ENCODE assay signal across 14 cellular contexts in the genomic region with DNA sequence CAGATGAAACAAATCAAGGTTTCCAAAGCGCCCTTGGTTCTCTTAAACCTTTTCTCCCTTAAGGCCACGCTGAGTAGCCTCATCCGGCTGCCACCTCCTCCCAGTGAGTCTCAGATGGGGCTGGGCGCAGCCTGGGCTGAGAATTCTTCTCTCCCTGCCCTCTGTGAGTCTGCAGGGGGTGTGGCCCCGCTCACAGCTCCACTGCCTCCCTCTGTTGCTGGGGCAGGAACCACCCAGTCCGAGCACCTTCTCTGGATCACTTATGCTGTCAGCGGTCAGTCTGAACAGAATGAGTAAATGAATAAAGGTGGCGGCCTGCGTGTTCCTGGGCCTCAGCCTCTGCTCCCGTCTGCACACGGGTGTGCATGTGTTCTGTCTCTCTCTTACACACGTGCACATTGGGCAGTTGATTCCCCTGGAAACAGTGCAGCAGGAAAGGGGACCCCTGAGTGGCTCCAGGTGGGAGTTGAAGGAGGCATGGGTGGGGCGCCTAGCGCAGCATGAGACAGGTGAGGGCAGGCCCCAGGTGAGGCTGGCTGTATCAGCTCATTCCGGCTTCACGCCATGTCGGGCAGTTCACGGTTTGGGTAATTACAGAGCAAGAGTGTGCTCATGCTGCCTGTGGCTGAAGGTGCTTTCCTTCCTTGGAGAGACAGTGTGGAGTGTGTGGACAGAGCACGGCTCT. TPM values are rescaled to one million over a fixed set of nuclear protein-coding genes. Genes with fewer than 3 reads are reported as not detected.
DNase-seq lines count a peak whose midpoint lies in the region; ATAC-seq and TF ChIP-seq lines count a peak whose summit lies in the region.
"Had no signal": no experiment of that assay in that cellular context is flagged by ENCODE, and none has a peak within 500 bp of the region (broad histone marks: within the 10 kb centered on the region; RNA-seq: fewer than 3 reads in every experiment).

No MANE protein-coding gene starts in this region.

- H3K23ac ChIP-seq in neuronal stem cell (ENCODE audit: low read depth, low read length, poor library complexity) = peak overlapping the region; percentile 66

- no peak overlapping the region for H4K8ac ChIP-seq in neuronal stem cell (ENCODE audit: low read depth, low read length)

- no peak overlapping the region for H2BK15ac ChIP-seq in neuronal stem cell (ENCODE audit: low read length)

- no peak overlapping the region for H3K4ac ChIP-seq in neuronal stem cell (ENCODE audit: low read length)

- peak overlapping the region; percentile 86 for H2AK5ac ChIP-seq in neuronal stem cell (ENCODE audit: low read depth, low read length)

- H3K14ac ChIP-seq in neuronal stem cell (ENCODE audit: low read length) = no peak overlapping the region

- peak; percentile 88 for DNase-seq in ACHN
- peak; percentile 91 for DNase-seq in HPDE6-E6E7 (ENCODE audit: extremely low spot score)
- no peak for DNase-seq in epithelial cell of proximal tubule (ENCODE audit: low read depth)
- no peak for DNase-seq in neuronal stem cell (ENCODE audit: low spot score)
- no peak for DNase-seq in NCI-H510A treated with DMSO at 0.1 percent for 48 hours (lab: John Stamatoyannopoulos, UW)
- DNase-seq in RKO (ENCODE audit: low spot score) = no peak
- DNase-seq in NCI-H1092 treated with DMSO at 0.1 percent for 48 hours (lab: John Stamatoyannopoulos, UW) = no peak
- DNase-seq: activated T-cell treated with anti-CD3 and anti-CD28 coated beads, Interleukin-2, amount 50 U/mL, for 24 hours; BE2C; SHP77 treated with DMSO at 0.1 percent for 48 hours; stimulated activated CD8-positive, alpha-beta memory T cell treated with anti-CD3 and anti-CD28 coated beads, Interleukin-4, amount 100 ng/mL, for 48 hours had no signal

- peaks cover 0 to 58% (median 7%) of the 10 kb centered on the region in 3 experiments for H3K27me3 ChIP-seq in neuronal stem cell (ENCODE audit: control insufficient read depth in 3 of 3, insufficient read depth in 3 of 3, low read depth in 1 of 3, low read length in 3 of 3)

- peaks cover 14 to 20% of the 10 kb centered on the region in 2 donors for H3K4me1 ChIP-seq in neuronal stem cell (ENCODE audit: control insufficient read depth in 2 of 2, insufficient read depth in 1 of 2, low read depth in 1 of 2, low read length in 2 of 2)
- H3K4me1 ChIP-seq: BE2C had no signal

- in situ Hi-C loops in ACHN (cut with HindIII; ENCODE audit: low pct_ligation_motif_present, low pct_unique_long_range_greater_than_20kb, low sequenced_read_pairs) = no loop called here

- H3K36me3 ChIP-seq in neuronal stem cell (replicated peaks in 1 of 2; ENCODE audit: control insufficient read depth in 2 of 2, insufficient read depth in 2 of 2, low read length in 2 of 2) = peaks cover 0 to 7% of the 10 kb centered on the region in 2 donors
- H3K36me3 ChIP-seq: BE2C, MG63, neural progenitor cell had no signal

- ATAC-seq in HG02759 (IDR thresholded peaks at IDR 0.05; ENCODE audit: unreplicated experiment) = no peak

- H3K4me3 ChIP-seq in epithelial cell of proximal tubule (ENCODE audit: low read depth, low read length) (peak overlapping the region; percentile 40), neuronal stem cell (ENCODE audit: low read length in 2 of 2) (no peak overlapping the region)
- H3K4me3 ChIP-seq: MG63, neural progenitor cell had no signal

- no peak overlapping the region for H2AFZ ChIP-seq in neuronal stem cell (ENCODE audit: low read length)
- H2AFZ ChIP-seq: neural progenitor cell had no signal

- no peak overlapping the region for H3K27ac ChIP-seq in neuronal stem cell (replicated peaks; ENCODE audit: low read length)
- H3K27ac ChIP-seq: neural progenitor cell had no signal

- H2BK120ac ChIP-seq in neuronal stem cell (ENCODE audit: low read depth, low read length) = no peak overlapping the region

- no peak overlapping the region for H3K4me2 ChIP-seq in neuronal stem cell (ENCODE audit: insufficient read depth, low read length, poor library complexity, severe bottlenecking)
- H3K4me2 ChIP-seq: neural progenitor cell had no signal

- no peaks in the 10 kb centered on the region for H3K9me3 ChIP-seq in neuronal stem cell (replicated peaks in 1 of 2; ENCODE audit: control insufficient read depth in 2 of 2, insufficient read depth in 1 of 2, low read depth in 1 of 2, low read length in 2 of 2)
- H3K9me3 ChIP-seq: BE2C, MG63 had no signal

- TF ChIP-seq CTCF in epithelial cell of proximal tubule (conservative IDR thresholded peaks at IDR 0.05; ENCODE audit: low read depth, low read length) = peak; percentile 31

- peak overlapping the region; percentile 60 for H3K18ac ChIP-seq in neuronal stem cell (ENCODE audit: low read length)

- no CpG with 5 or more reads among the region's 19 CpGs for WGBS in neuronal stem cell (ENCODE audit: extremely low coverage in 2 of 2, insufficient read length in 2 of 2, insufficient replicate concordance in 1 of 2), 2 donors

- H3K9ac ChIP-seq in neuronal stem cell (ENCODE audit: low read depth, low read length, poor library complexity) = no peak overlapping the region
- H3K9ac ChIP-seq: neural progenitor cell had no signal

- H3K79me1 ChIP-seq in neuronal stem cell (ENCODE audit: low read depth, low read length) = peaks cover 8% of the 10 kb centered on the region

- no peak overlapping the region for H2BK5ac ChIP-seq in neuronal stem cell (ENCODE audit: low read length)

- H4K91ac ChIP-seq in neuronal stem cell (ENCODE audit: low read depth, low read length, poor library complexity) = no peak overlapping the region

- no peak overlapping the region for H2BK12ac ChIP-seq in neuronal stem cell (ENCODE audit: low read length)

RNA-seq across cellular contexts. Expression of gene PAPLN, which starts 4.3 kb away (rescaled TPM):
- 5.9 and 12.7 TPM in 2 replicates for total RNA-seq in epithelial cell of proximal tubule
- polyA plus RNA-seq in neuronal stem cell (2013, experiment 1 of 2) = 15.1 TPM
- polyA plus RNA-seq in neuronal stem cell (2013, experiment 2 of 2) = 15.7 TPM

Comparison
In these comparisons a context has a peak if more than half of its experiments do, and no peak if none do; other contexts are left out.
1. DNase-seq: peak in ACHN (single experiment) and HPDE6-E6E7 (single experiment); none in epithelial cell of proximal tubule (single experiment), neuronal stem cell (single experiment), NCI-H510A treated with DMSO at 0.1 percent for 48 hours (single experiment), RKO (single experiment) and NCI-H1092 treated with DMSO at 0.1 percent for 48 hours (single experiment).